In the genomic region with DNA sequence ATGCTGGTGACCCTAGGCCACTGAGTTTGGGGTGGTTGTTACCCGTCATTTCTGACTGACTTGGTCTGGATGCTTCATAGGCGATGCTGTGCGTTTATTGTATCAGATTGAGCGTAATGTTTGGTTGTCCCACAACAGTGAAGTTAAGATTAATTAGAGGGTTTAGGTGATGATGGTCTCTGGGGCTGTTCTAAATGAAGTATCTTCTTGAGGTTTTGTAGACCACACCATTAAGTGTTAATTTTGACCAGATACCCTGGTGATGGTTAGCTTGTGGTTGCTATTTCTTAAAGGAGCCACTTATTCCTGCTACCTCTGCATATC, we compare ENCODE assay signal across 2 cellular contexts.
TF ChIP-seq lines count a peak whose summit lies in the region.

No MANE protein-coding gene starts in this region.

TF ChIP-seq in GM23338, 12 proteins besides CTCF, POLR2A, EP300 and RAD21 (continues in another document):
- no peak for TF ChIP-seq ZNF114 (CRISPR knock-in tag; IDR thresholded peaks at IDR 0.05)
- no peak for TF ChIP-seq POLR2AphosphoS5 (IDR thresholded peaks at IDR 0.05; ENCODE audit: low read depth)
- TF ChIP-seq NANOG (IDR thresholded peaks at IDR 0.05; ENCODE audit: borderline replicate concordance), result no peak
- TF ChIP-seq ZNF462 (CRISPR knock-in tag; IDR thresholded peaks at IDR 0.05), result no peak
- TF ChIP-seq EZH2phosphoT487 (IDR thresholded peaks at IDR 0.05; ENCODE audit: unreplicated experiment), result no peak
- TF ChIP-seq STAT1 (IDR thresholded peaks at IDR 0.05; ENCODE audit: unreplicated experiment), result no peak
- TF ChIP-seq JUNB (IDR thresholded peaks at IDR 0.05; ENCODE audit: unreplicated experiment), result no peak
- TF ChIP-seq, protein P1, sequence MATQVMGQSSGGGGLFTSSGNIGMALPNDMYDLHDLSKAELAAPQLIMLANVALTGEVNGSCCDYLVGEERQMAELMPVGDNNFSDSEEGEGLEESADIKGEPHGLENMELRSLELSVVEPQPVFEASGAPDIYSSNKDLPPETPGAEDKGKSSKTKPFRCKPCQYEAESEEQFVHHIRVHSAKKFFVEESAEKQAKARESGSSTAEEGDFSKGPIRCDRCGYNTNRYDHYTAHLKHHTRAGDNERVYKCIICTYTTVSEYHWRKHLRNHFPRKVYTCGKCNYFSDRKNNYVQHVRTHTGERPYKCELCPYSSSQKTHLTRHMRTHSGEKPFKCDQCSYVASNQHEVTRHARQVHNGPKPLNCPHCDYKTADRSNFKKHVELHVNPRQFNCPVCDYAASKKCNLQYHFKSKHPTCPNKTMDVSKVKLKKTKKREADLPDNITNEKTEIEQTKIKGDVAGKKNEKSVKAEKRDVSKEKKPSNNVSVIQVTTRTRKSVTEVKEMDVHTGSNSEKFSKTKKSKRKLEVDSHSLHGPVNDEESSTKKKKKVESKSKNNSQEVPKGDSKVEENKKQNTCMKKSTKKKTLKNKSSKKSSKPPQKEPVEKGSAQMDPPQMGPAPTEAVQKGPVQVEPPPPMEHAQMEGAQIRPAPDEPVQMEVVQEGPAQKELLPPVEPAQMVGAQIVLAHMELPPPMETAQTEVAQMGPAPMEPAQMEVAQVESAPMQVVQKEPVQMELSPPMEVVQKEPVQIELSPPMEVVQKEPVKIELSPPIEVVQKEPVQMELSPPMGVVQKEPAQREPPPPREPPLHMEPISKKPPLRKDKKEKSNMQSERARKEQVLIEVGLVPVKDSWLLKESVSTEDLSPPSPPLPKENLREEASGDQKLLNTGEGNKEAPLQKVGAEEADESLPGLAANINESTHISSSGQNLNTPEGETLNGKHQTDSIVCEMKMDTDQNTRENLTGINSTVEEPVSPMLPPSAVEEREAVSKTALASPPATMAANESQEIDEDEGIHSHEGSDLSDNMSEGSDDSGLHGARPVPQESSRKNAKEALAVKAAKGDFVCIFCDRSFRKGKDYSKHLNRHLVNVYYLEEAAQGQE (IDR thresholded peaks at IDR 0.05; ENCODE audit: unreplicated experiment), result no peak
- TF ChIP-seq CREB1 (CRISPR knock-in tag; IDR thresholded peaks at IDR 0.05; ENCODE audit: low read depth), result no peak
- TF ChIP-seq ETS1 (IDR thresholded peaks at IDR 0.05), result no peak
- no peak for TF ChIP-seq ZNF331 (CRISPR knock-in tag; IDR thresholded peaks at IDR 0.05; ENCODE audit: low read depth)

TF ChIP-seq in GM12878, 131 proteins besides CTCF, POLR2A, EP300 and RAD21:
- TF ChIP-seq ZNF384 (IDR thresholded peaks at IDR 0.05; ENCODE audit: borderline replicate concordance, low read depth, low read length) (no peak), TARDBP (IDR thresholded peaks at IDR 0.05; ENCODE audit: borderline replicate concordance) (no peak), MTA2 (IDR thresholded peaks at IDR 0.05; ENCODE audit: low read depth) (peak; percentile 67), NBN (IDR thresholded peaks at IDR 0.05) (no peak), RUNX3 (IDR thresholded peaks at IDR 0.05; ENCODE audit: low read length) (peak; percentile 28), PBX3 (IDR thresholded peaks at IDR 0.05; ENCODE audit: insufficient replicate concordance, low read depth, low read length) (peak; percentile 22)
- TF ChIP-seq, protein P2, sequence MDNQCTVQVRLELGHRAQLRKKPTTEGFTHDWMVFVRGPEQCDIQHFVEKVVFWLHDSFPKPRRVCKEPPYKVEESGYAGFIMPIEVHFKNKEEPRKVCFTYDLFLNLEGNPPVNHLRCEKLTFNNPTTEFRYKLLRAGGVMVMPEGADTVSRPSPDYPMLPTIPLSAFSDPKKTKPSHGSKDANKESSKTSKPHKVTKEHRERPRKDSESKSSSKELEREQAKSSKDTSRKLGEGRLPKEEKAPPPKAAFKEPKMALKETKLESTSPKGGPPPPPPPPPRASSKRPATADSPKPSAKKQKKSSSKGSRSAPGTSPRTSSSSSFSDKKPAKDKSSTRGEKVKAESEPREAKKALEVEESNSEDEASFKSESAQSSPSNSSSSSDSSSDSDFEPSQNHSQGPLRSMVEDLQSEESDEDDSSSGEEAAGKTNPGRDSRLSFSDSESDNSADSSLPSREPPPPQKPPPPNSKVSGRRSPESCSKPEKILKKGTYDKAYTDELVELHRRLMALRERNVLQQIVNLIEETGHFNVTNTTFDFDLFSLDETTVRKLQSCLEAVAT (IDR thresholded peaks at IDR 0.05), result peak; percentile 53; the same call in 1 of the 2 replicates
- TF ChIP-seq, protein P3, sequence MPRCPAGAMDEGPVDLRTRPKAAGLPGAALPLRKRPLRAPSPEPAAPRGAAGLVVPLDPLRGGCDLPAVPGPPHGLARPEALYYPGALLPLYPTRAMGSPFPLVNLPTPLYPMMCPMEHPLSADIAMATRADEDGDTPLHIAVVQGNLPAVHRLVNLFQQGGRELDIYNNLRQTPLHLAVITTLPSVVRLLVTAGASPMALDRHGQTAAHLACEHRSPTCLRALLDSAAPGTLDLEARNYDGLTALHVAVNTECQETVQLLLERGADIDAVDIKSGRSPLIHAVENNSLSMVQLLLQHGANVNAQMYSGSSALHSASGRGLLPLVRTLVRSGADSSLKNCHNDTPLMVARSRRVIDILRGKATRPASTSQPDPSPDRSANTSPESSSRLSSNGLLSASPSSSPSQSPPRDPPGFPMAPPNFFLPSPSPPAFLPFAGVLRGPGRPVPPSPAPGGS (IDR thresholded peaks at IDR 0.05; ENCODE audit: borderline replicate concordance, insufficient read depth, low read depth, low read length, poor library complexity, severe bottlenecking), result peak; percentile 56
